ENCODE assay signal across 20 cellular contexts in genomic region chr10:61623101-61623500, GRCh38. TPM values are rescaled to one million over a fixed set of nuclear protein-coding genes. Genes with fewer than 3 reads are reported as not detected.
DNase-seq lines count a peak whose midpoint lies in the region; ATAC-seq and TF ChIP-seq lines count a peak whose summit lies in the region.
"Had no signal": no experiment of that assay in that cellular context is flagged by ENCODE, and none has a peak within 500 bp of the region (broad histone marks: within the 10 kb centered on the region; RNA-seq: fewer than 3 reads in every experiment).

No MANE protein-coding gene starts in this region.

- H2BK15ac ChIP-seq in mesenchymal stem cell (ENCODE audit: low read depth, poor library complexity, severe bottlenecking) = no peak overlapping the region

- DNase-seq in NCI-H510A treated with DMSO at 0.1 percent for 48 hours (lab: John Stamatoyannopoulos, UW) (peak; percentile 44), NCI-H510A (lab: John Stamatoyannopoulos, UW) (no peak), mesenchymal stem cell (no peak), upper lobe of right lung (no peak), cerebellar nuclear complex (lab: John Stamatoyannopoulos, UW) (no peak), OCI-LY7 (ENCODE audit: low spot score) (no peak)
- DNase-seq: activated CD4-positive, alpha-beta T cell treated with anti-CD3 and anti-CD28 coated beads for 1 hour; activated CD8-positive, alpha-beta memory T cell treated with anti-CD3 and anti-CD28 coated beads, Interleukin-2, amount 50 U/mL, for 4 hours; central memory CD4-positive, alpha-beta T cell; GF-D8; left colon; NCI-H524 treated with DMSO at 0.1 percent for 48 hours; stimulated activated CD4-positive, alpha-beta T cell treated with anti-CD3 and anti-CD28 coated beads, Interleukin-4, amount 100 ng/mL, for 4 hours; uterus had no signal

- peaks cover 0 to 3% (median 0%) of the 10 kb centered on the region in 5 experiments for H3K9me3 Mint-ChIP-seq in brain
- H3K9me3 Mint-ChIP-seq: activated naive CD4-positive, alpha-beta T cell treated with anti-CD3 and anti-CD28 coated beads, Interleukin-2, amount 50 U/mL, for 72 hours had no signal

- no TSS peak for BruUV-seq in OCI-LY7 (replicated peaks; lab: Mats Ljungman, UMichigan)

- H4K8ac ChIP-seq in mesenchymal stem cell (ENCODE audit: low read length) = no peak overlapping the region

- peaks cover 8% of the 10 kb centered on the region for H3K27me3 Mint-ChIP-seq in brain

- POLR2A ChIA-PET in OCI-LY7 (lab: Charles Lee) = interaction anchor here (0.7 kb wide), 1 partner anchor 1001 kb away, joined by 3 read pairs; no protein-coding TSS in a partner anchor

- H3K36me3 ChIP-seq in mesenchymal stem cell (ENCODE audit: control insufficient read depth in 1 of 2, insufficient read depth in 2 of 2, low read depth in 1 of 2, low read length in 2 of 2) (no peaks in the 10 kb centered on the region), upper lobe of right lung (no peaks in the 10 kb centered on the region), OCI-LY7 (ENCODE audit: insufficient read depth, low read length) (no peaks in the 10 kb centered on the region)
- H3K36me3 ChIP-seq: uterus had no signal

- no peak overlapping the region for H2AFZ ChIP-seq in mesenchymal stem cell (ENCODE audit: low read depth, low read length)
- H2AFZ ChIP-seq in OCI-LY7 (ENCODE audit: low read length) = no peak overlapping the region

- no peak overlapping the region for H3K4me3 ChIP-seq in mesenchymal stem cell (ENCODE audit: insufficient read depth in 1 of 2, low read depth in 1 of 2, low read length in 2 of 2)
- H3K4me3 ChIP-seq in upper lobe of right lung = no peak overlapping the region
- H3K4me3 ChIP-seq in OCI-LY7 (ENCODE audit: low read depth, low read length, poor library complexity, severe bottlenecking) = no peak overlapping the region
- H3K4me3 ChIP-seq: uterus had no signal

- no peak overlapping the region for H2AK5ac ChIP-seq in mesenchymal stem cell (ENCODE audit: low read length, severe bottlenecking)

- peak overlapping the region; percentile 34 to 94 (median 90) for H3K27ac Mint-ChIP-seq in brain
- H3K27ac Mint-ChIP-seq: activated naive CD4-positive, alpha-beta T cell treated with anti-CD3 and anti-CD28 coated beads, Interleukin-2, amount 50 U/mL, for 72 hours had no signal

- intact Hi-C loops in upper lobe of right lung (cut with DNase I) = no loop called here
- intact Hi-C loops in OCI-LY7 (cut with micrococcal nuclease; ENCODE audit: unreplicated experiment) = no loop called here

- H3K14ac ChIP-seq in mesenchymal stem cell (ENCODE audit: low read length in 2 of 2) = no peak overlapping the region

- H3K36me3 Mint-ChIP-seq in brain = no peaks in the 10 kb centered on the region
- H3K36me3 Mint-ChIP-seq: activated naive CD4-positive, alpha-beta T cell treated with anti-CD3 and anti-CD28 coated beads, Interleukin-2, amount 50 U/mL, for 72 hours had no signal

- H3K23ac ChIP-seq in mesenchymal stem cell (ENCODE audit: low read length in 2 of 2) = no peak overlapping the region

- no peak overlapping the region for H2BK5ac ChIP-seq in mesenchymal stem cell (ENCODE audit: low read depth, low read length, poor library complexity, severe bottlenecking)

- no peak overlapping the region for H3K9ac ChIP-seq in mesenchymal stem cell (ENCODE audit: low read length)

- H3K4me1 Mint-ChIP-seq in brain = peaks cover 53% of the 10 kb centered on the region

- H3K4me2 ChIP-seq in mesenchymal stem cell (ENCODE audit: low read length, poor library complexity, severe bottlenecking) (no peak overlapping the region), OCI-LY7 (ENCODE audit: low read length) (no peak overlapping the region)

- no peaks in the 10 kb centered on the region for H3K9me2 ChIP-seq in OCI-LY7 (ENCODE audit: insufficient read depth, low read length)

- H2BK12ac ChIP-seq in mesenchymal stem cell (ENCODE audit: low read length in 2 of 2) = no peak overlapping the region

- peak overlapping the region; percentile 24 to 74 (median 69) for H3K4me3 Mint-ChIP-seq in brain

- TF ChIP-seq CTCF in brain (conservative IDR thresholded peaks at IDR 0.05) (no peak), upper lobe of right lung (IDR thresholded peaks at IDR 0.05) (no peak), OCI-LY7 (conservative IDR thresholded peaks at IDR 0.05; ENCODE audit: low read length) (no peak)

- CTCF ChIA-PET in OCI-LY7 (lab: Charles Lee; ENCODE audit: unreplicated experiment) = no interaction called here

- no peaks in the 10 kb centered on the region for H3K27me3 ChIP-seq in mesenchymal stem cell (ENCODE audit: control insufficient read depth in 1 of 2, insufficient read depth in 1 of 2, low read length in 2 of 2)
- no peaks in the 10 kb centered on the region for H3K27me3 ChIP-seq in upper lobe of right lung
- H3K27me3 ChIP-seq: uterus had no signal

- H3K9me3 ChIP-seq in mesenchymal stem cell (ENCODE audit: control insufficient read depth, low read length) (no peaks in the 10 kb centered on the region), upper lobe of right lung (no peaks in the 10 kb centered on the region), OCI-LY7 (ENCODE audit: low read length) (no peaks in the 10 kb centered on the region)
- H3K9me3 ChIP-seq: uterus had no signal

- H3K79me1 ChIP-seq in mesenchymal stem cell (replicated peaks; ENCODE audit: low read length, poor library complexity, severe bottlenecking) = no peaks in the 10 kb centered on the region

- H3K4me1 ChIP-seq in mesenchymal stem cell (ENCODE audit: control insufficient read depth, insufficient read depth, low read depth, low read length) (no peaks in the 10 kb centered on the region), upper lobe of right lung (peaks cover 17% of the 10 kb centered on the region), OCI-LY7 (ENCODE audit: insufficient read depth, low read length, poor library complexity, severe bottlenecking) (no peaks in the 10 kb centered on the region)
- H3K4me1 ChIP-seq: uterus had no signal

- no peaks in the 10 kb centered on the region for H3K79me2 ChIP-seq in OCI-LY7 (ENCODE audit: insufficient read depth, low read depth, low read length)

- WGBS in mesenchymal stem cell = 77% methylated on average over 3 of the region's 4 CpGs

- ATAC-seq in upper lobe of right lung (no peak), GM21390 (IDR thresholded peaks at IDR 0.05; ENCODE audit: unreplicated experiment) (no peak)
- ATAC-seq: activated naive CD4-positive, alpha-beta T cell treated with anti-CD3 and anti-CD28 coated beads, Interleukin-2, amount 50 U/mL, for 72 hours; left colon; sciatic nerve had no signal

- no peak overlapping the region for H2BK120ac ChIP-seq in mesenchymal stem cell (ENCODE audit: low read depth, low read length)

- H3K27ac ChIP-seq in mesenchymal stem cell (ENCODE audit: low read length, poor library complexity, severe bottlenecking) = peak overlapping the region; percentile 35
- H3K27ac ChIP-seq in upper lobe of right lung = peak overlapping the region; percentile 12
- H3K27ac ChIP-seq in OCI-LY7 (ENCODE audit: low read depth, low read length, poor library complexity, severe bottlenecking) = no peak overlapping the region
- H3K27ac ChIP-seq: epithelial cell of prostate, uterus had no signal

- no peak overlapping the region for H3K18ac ChIP-seq in mesenchymal stem cell (ENCODE audit: low read depth in 1 of 2, low read length in 2 of 2)

- no peaks in the 10 kb centered on the region for H4K20me1 ChIP-seq in OCI-LY7 (ENCODE audit: insufficient read depth, low read length)

- H3K4ac ChIP-seq in mesenchymal stem cell (ENCODE audit: low read depth in 1 of 2, low read length in 2 of 2) = no peak overlapping the region

- no peak overlapping the region for H4K91ac ChIP-seq in mesenchymal stem cell (ENCODE audit: low read length)

RNA-seq across cellular contexts. Expression of gene CABCOCO1, which starts 39.6 kb away (rescaled TPM):
- polyA plus RNA-seq in brain (ENCODE audit: insufficient read depth, low read depth, low replicate concordance) = 2.3 TPM
- 3.1 TPM for polyA plus RNA-seq in mesenchymal stem cell (2013, experiment 1 of 2)
- 3.5 TPM for polyA plus RNA-seq in mesenchymal stem cell (2013, experiment 2 of 2)
- total RNA-seq in upper lobe of right lung = not detected
- total RNA-seq in OCI-LY7 (2014; rRNA removed; shearing (Covaris generic)) = not detected in 2 replicates
- total RNA-seq in OCI-LY7 (2022) = not detected in 2 replicates
- total RNA-seq: activated naive CD4-positive, alpha-beta T cell treated with anti-CD3 and anti-CD28 coated beads, Interleukin-2, amount 50 U/mL, for 72 hours; left colon; RPMI7951; sciatic nerve had no signal
